Comparison of ENCODE assay signal across 8 cellular contexts in the genomic region with DNA sequence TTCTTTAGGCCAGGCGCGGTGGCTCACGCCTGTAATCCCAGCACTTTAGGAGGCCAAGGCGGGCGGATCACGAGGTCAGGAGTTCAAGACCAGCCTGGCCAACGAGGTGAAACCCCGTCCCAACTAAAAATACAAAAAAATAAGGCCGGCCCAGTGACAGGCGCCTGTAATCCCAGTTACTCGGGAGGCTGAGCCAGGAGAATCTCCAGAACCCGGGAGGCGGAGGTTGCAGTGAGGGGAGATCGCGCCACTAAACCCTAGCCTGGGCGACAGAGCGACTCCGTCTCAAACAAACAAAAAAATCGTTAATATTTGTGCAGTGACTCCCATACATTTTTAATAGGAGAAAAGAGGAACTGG. TPM values are rescaled to one million over a fixed set of nuclear protein-coding genes. Genes with fewer than 3 reads are reported as not detected.
DNase-seq lines count a peak whose midpoint lies in the region; TF ChIP-seq lines count a peak whose summit lies in the region.
"Not testable (repeated sequence)": the region's sequence is repeated elsewhere in the genome, so short reads cannot be mapped to it uniquely, and the experiment has no call there.

No MANE protein-coding gene starts in this region.

- not testable (repeated sequence) for H3K9me3 Mint-ChIP-seq in CD8-positive, alpha-beta memory T cell

- POLR2A ChIA-PET in CD8-positive, alpha-beta memory T cell (lab: Charles Lee), result interaction anchor here (1.4 to 1.7 kb wide), 2 partner anchors 69 to 85 kb away, joined by 6 to 16 read pairs; a partner anchor contains a TSS
- POLR2A ChIA-PET in HEK293 (lab: Yijun Ruan, JAX), result interaction anchor here (1.2 to 1.6 kb wide), 9 partner anchors 10 to 1715 kb away, joined by 3 to 26 read pairs (median 6); a partner anchor contains a TSS

- TF ChIP-seq CTCF in HEK293 (tag by site-specific recombination; IDR thresholded peaks at IDR 0.05); coronary artery (IDR thresholded peaks at IDR 0.05); neural cell (IDR thresholded peaks at IDR 0.05; ENCODE audit: poor library complexity, severe bottlenecking): not testable (repeated sequence)

- peak overlapping the region; percentile 94 for H3K4me3 ChIP-seq in CD8-positive, alpha-beta memory T cell (ENCODE audit: low read length)
- H3K4me3 ChIP-seq in HEK293 (ENCODE audit: low read depth, low read length), result peak overlapping the region; percentile 97
- peak overlapping the region; percentile 92 for H3K4me3 ChIP-seq in coronary artery
- peak overlapping the region; percentile 48; the same call in 1 of the 2 replicates for H3K4me3 ChIP-seq in iPS DF 6.9 (ENCODE audit: low read length)
- peak overlapping the region; percentile 98 for H3K4me3 ChIP-seq in neural cell (ENCODE audit: low read length)

- peak overlapping the region; percentile 87 for H3K27ac ChIP-seq in CD8-positive, alpha-beta memory T cell (ENCODE audit: low read depth, low read length)
- H3K27ac ChIP-seq in HEK293 (ENCODE audit: extremely low read depth, low read depth, low read length); iPS DF 6.9 (ENCODE audit: low read length): not testable (repeated sequence)
- peak overlapping the region; percentile 81 to 90 for H3K27ac ChIP-seq in coronary artery
- H3K27ac ChIP-seq in neural cell (ENCODE audit: low read length), result peak overlapping the region; percentile 84

- peak overlapping the region; percentile 90 for H2AFZ ChIP-seq in neural cell (ENCODE audit: low read depth, low read length)

- H3K4me2 ChIP-seq in neural cell (ENCODE audit: low read length), result peak overlapping the region; percentile 42

- H3K9ac ChIP-seq in neural cell (ENCODE audit: low read length), result peak overlapping the region; percentile 84

- H3K9me2 ChIP-seq in neural cell (ENCODE audit: insufficient read depth, low read length), result not testable (repeated sequence)

- no CpG with 5 or more reads among the region's 19 CpGs for WGBS in iPS DF 6.9 (ENCODE audit: insufficient coverage, insufficient read length)

- DNase-seq in CD8-positive, alpha-beta memory T cell; coronary artery (ENCODE audit: low spot score); iPS DF 6.9 (ENCODE audit: low read depth, low spot score): not testable (repeated sequence)
- DNase-seq in NCI-H82 (lab: John Stamatoyannopoulos, UW) (peak; percentile 49), stromal cell of bone marrow (ENCODE audit: low read depth) (peak; percentile 0)
- peak; percentile 55 for DNase-seq in activated CD8-positive, alpha-beta memory T cell treated with anti-CD3 and anti-CD28 coated beads for 24 hours

- H3K27ac Mint-ChIP-seq in CD8-positive, alpha-beta memory T cell, result peak overlapping the region; percentile 44 to 97 (median 93)

- peaks cover 21% of the 10 kb centered on the region for H3K79me2 ChIP-seq in neural cell (replicated peaks; ENCODE audit: insufficient read depth, low read length)

- H3K27me3 ChIP-seq in CD8-positive, alpha-beta memory T cell (ENCODE audit: insufficient read depth, low read length, poor library complexity, severe bottlenecking); iPS DF 6.9 (ENCODE audit: control insufficient read depth, insufficient read depth, low read length); neural cell (ENCODE audit: insufficient read depth, low read depth, low read length): not testable (repeated sequence)

- H3K27me3 Mint-ChIP-seq in CD8-positive, alpha-beta memory T cell, result not testable (repeated sequence)

- H3K4me1 ChIP-seq in CD8-positive, alpha-beta memory T cell (ENCODE audit: insufficient read depth, low read length), result peaks cover 13% of the 10 kb centered on the region
- not testable (repeated sequence) for H3K4me1 ChIP-seq in HEK293 (ENCODE audit: control insufficient read depth, insufficient read depth, low read length); iPS DF 6.9 (ENCODE audit: control insufficient read depth, insufficient read depth, low read length)

- H3F3A ChIP-seq in neural cell (ENCODE audit: insufficient read depth, low read length, poor library complexity, severe bottlenecking), result not testable (repeated sequence)

- peaks cover 3 to 33% (median 20%) of the 10 kb centered on the region in 3 donors for H3K36me3 Mint-ChIP-seq in CD8-positive, alpha-beta memory T cell

- peak overlapping the region; percentile 93 to 99 (median 98) for H3K4me3 Mint-ChIP-seq in CD8-positive, alpha-beta memory T cell

- not testable (repeated sequence) for TF ChIP-seq RAD21 in neural cell (conservative IDR thresholded peaks at IDR 0.05)

- not testable (repeated sequence) for TF ChIP-seq EP300 in neural cell (conservative IDR thresholded peaks at IDR 0.05; ENCODE audit: poor library complexity, severe bottlenecking)

- H3K4me1 Mint-ChIP-seq in CD8-positive, alpha-beta memory T cell, result peaks cover 24 to 48% (median 29%) of the 10 kb centered on the region in 3 donors

- H3K9me3 ChIP-seq in CD8-positive, alpha-beta memory T cell (ENCODE audit: low read length); HEK293 (ENCODE audit: control insufficient read depth, insufficient read depth, low read depth, low read length); iPS DF 6.9 (ENCODE audit: control insufficient read depth, insufficient read depth, low read length); neural cell (ENCODE audit: low read length): not testable (repeated sequence)

- CTCF ChIA-PET in CD8-positive, alpha-beta memory T cell (lab: Charles Lee), result not testable (repeated sequence)
- CTCF ChIA-PET in HEK293 (lab: Yijun Ruan, JAX), result interaction anchor here (0.6 kb wide), 1 partner anchor 377 kb away, joined by 3 read pairs; no protein-coding TSS in a partner anchor

- peaks cover 12% of the 10 kb centered on the region for H3K36me3 ChIP-seq in CD8-positive, alpha-beta memory T cell (ENCODE audit: insufficient read depth, low read length)
- H3K36me3 ChIP-seq in HEK293 (ENCODE audit: control insufficient read depth in 2 of 2, insufficient read depth in 1 of 2, low read length in 2 of 2), result peaks cover 11 to 43% of the 10 kb centered on the region in 2 experiments; a peak in 2 of 3 replicates
- H3K36me3 ChIP-seq in iPS DF 6.9 (ENCODE audit: control insufficient read depth, insufficient read depth, low read length); neural cell (ENCODE audit: insufficient read depth, low read length): not testable (repeated sequence)

- not testable (repeated sequence) for H4K20me1 ChIP-seq in neural cell (ENCODE audit: insufficient read depth)

TF ChIP-seq in HEK293, 187 proteins besides CTCF, POLR2A, EP300 and RAD21:
- TF ChIP-seq SP2 (tag by site-specific recombination; IDR thresholded peaks at IDR 0.05), result peak; percentile 27

RNA-seq across cellular contexts. Expression of a gene that starts 0.7 kb away (rescaled TPM):
- total RNA-seq in CD8-positive, alpha-beta memory T cell, result 10 to 100 TPM; 18.3 to 19.2 TPM
- polyA plus RNA-seq in CD8-positive, alpha-beta memory T cell, result 8.0 TPM
- 5.8 and 7.9 TPM in 2 replicates for polyA plus RNA-seq in neural cell
- 13.4 and 17.6 TPM in 2 replicates for polyA minus RNA-seq in neural cell

Comparison
In these comparisons a context has a peak if more than half of its experiments do, and no peak if none do; other contexts are left out.
1. H3K4me3 ChIP-seq: peak in every context shown above with its lines; median percentile 98 in neural cell; 97 in HEK293; 94 in CD8-positive, alpha-beta memory T cell; 92 in coronary artery; 48 in iPS DF 6.9.